ENCODE assay signal across 25 cellular contexts in genomic region chr4:170009291-170009690, GRCh38.
"Had no signal": no experiment of that assay in that cellular context is flagged by ENCODE, and none has a peak within 500 bp of the region (broad histone marks: within the 10 kb centered on the region; RNA-seq: fewer than 3 reads in every experiment).

No MANE protein-coding gene starts in this region.

- H3K27ac ChIP-seq: esophagus squamous epithelium, ovary, stomach, thyroid gland, upper lobe of left lung, vagina, VCaP had no signal

- FAIRE-seq: TTC549 had no signal

- H3K9me3 ChIP-seq: ascending aorta, esophagus squamous epithelium, ovary, stomach, thyroid gland, upper lobe of left lung, vagina had no signal

- H3K4me3 ChIP-seq: ascending aorta, esophagus squamous epithelium, ovary, stomach, thyroid gland, upper lobe of left lung, vagina had no signal

- H3K27me3 Mint-ChIP-seq: brain, progenitor cell of endocrine pancreas had no signal

- H3K36me3 ChIP-seq: ascending aorta, esophagus squamous epithelium, ovary, stomach, thyroid gland, upper lobe of left lung, vagina had no signal

- H3K27ac Mint-ChIP-seq: activated naive CD4-positive, alpha-beta T cell treated with anti-CD3 and anti-CD28 coated beads, Interleukin-2, amount 50 U/mL, for 24 hours; nephron; progenitor cell of endocrine pancreas; stimulated activated naive B cell treated with anti-CD40 and anti-IgM and Interleukin-4, amounts not matched to agents 10 μg/mL and 1 μg/mL and 100 μg/mL, for 72 hours had no signal

- DNase-seq: activated CD4-positive, alpha-beta T cell treated with anti-CD3 and anti-CD28 coated beads for 48 hours; activated CD4-positive, alpha-beta T cell treated with anti-CD3 and anti-CD28 coated beads, Interleukin-2, amount 50 U/mL, for 48 hours; activated CD8-positive, alpha-beta memory T cell treated with anti-CD3 and anti-CD28 coated beads for 24 hours; endodermal cell; esophagus squamous epithelium; foreskin melanocyte; islet precursor cell; left ventricle myocardium superior; ovary; retina; stimulated activated CD4-positive, alpha-beta T cell treated with anti-CD3 and anti-CD28 coated beads, Interleukin-15, amount 100 ng/mL, for 24 hours; stimulated activated CD4-positive, alpha-beta T cell treated with anti-CD3 and anti-CD28 coated beads, Interleukin-2, amount 100 ng/mL, for 24 hours; stimulated activated naive B cell treated with anti-CD40 and anti-IgM and Interleukin-4, amounts not matched to agents 10 μg/mL and 1 μg/mL and 100 μg/mL, for 72 hours; stomach; thyroid gland; upper lobe of left lung had no signal

- H3K4me1 ChIP-seq: thyroid gland, vagina had no signal

- H3K4me3 Mint-ChIP-seq: activated naive CD4-positive, alpha-beta T cell treated with anti-CD3 and anti-CD28 coated beads, Interleukin-2, amount 50 U/mL, for 24 hours; endodermal cell; nephron; stimulated activated naive B cell treated with anti-CD40 and anti-IgM and Interleukin-4, amounts not matched to agents 10 μg/mL and 1 μg/mL and 100 μg/mL, for 72 hours had no signal

- H3K9me3 Mint-ChIP-seq: activated naive CD4-positive, alpha-beta T cell treated with anti-CD3 and anti-CD28 coated beads, Interleukin-2, amount 50 U/mL, for 24 hours had no signal

- ATAC-seq: activated CD4-positive, CD25-positive, alpha-beta regulatory T cell treated with anti-CD3 and anti-CD28 coated beads, Interleukin-2, amount 50 U/mL, for 24 hours; left ventricle myocardium superior; stimulated activated naive B cell treated with anti-CD40 and anti-IgM and Interleukin-4, amounts not matched to agents 10 μg/mL and 1 μg/mL and 100 μg/mL, for 72 hours had no signal

- H3K27me3 ChIP-seq: ascending aorta, ovary, stomach, thyroid gland, upper lobe of left lung, vagina had no signal

- H3K36me3 Mint-ChIP-seq: activated naive CD4-positive, alpha-beta T cell treated with anti-CD3 and anti-CD28 coated beads, Interleukin-2, amount 50 U/mL, for 24 hours; stimulated activated naive B cell treated with anti-CD40 and anti-IgM and Interleukin-4, amounts not matched to agents 10 μg/mL and 1 μg/mL and 100 μg/mL, for 72 hours had no signal
